Comparison of ENCODE assay signal across 11 cellular contexts in genomic region chr1:160652065-160652641, GRCh38. TPM values are rescaled to one million over a fixed set of nuclear protein-coding genes. Genes with fewer than 3 reads are reported as not detected.
A peak's percentile ranks its signal among the peaks of the same experiment; 100 is the strongest.
DNase-seq lines count a peak whose midpoint lies in the region; ATAC-seq and TF ChIP-seq lines count a peak whose summit lies in the region.
"Not testable (repeated sequence)": the region's sequence is repeated elsewhere in the genome, so short reads cannot be mapped to it uniquely, and the experiment has no call there.
"Had no signal": no experiment of that assay in that cellular context is flagged by ENCODE, and none has a peak within 500 bp of the region (broad histone marks: within the 10 kb centered on the region; RNA-seq: fewer than 3 reads in every experiment).

No MANE protein-coding gene starts in this region.

- H3K27ac ChIP-seq in A673 (ENCODE audit: low read depth, low read length, poor library complexity, severe bottlenecking) (peak overlapping the region; percentile 31), heart right ventricle (peak overlapping the region in 6 of 10 donors; percentile 15 to 51 (median 44))

- POLR2A ChIA-PET in A673 (lab: Charles Lee; ENCODE audit: low non-redundant PET), result not testable (repeated sequence)
- POLR2A ChIA-PET in T-cell (lab: Charles Lee), result interaction anchor here in 1 of 2 donors (0.5 kb wide), 1 partner anchor 391 kb away, joined by 3 read pairs; no protein-coding TSS in a partner anchor

- BruUV-seq in A673 (replicated peaks; lab: Mats Ljungman, UMichigan), result not testable (repeated sequence)

- H3K9me3 Mint-ChIP-seq in T-cell; activated naive CD4-positive, alpha-beta T cell treated with anti-CD3 and anti-CD28 coated beads, Interleukin-2, amount 50 U/mL, for 72 hours; mesothelial cell of epicardium: not testable (repeated sequence)

- H3K4me3 ChIP-seq in A673 (ENCODE audit: low read depth, low read length, poor library complexity, severe bottlenecking); HAP-1; heart right ventricle: not testable (repeated sequence)

- WGBS in heart right ventricle, 2 donors, result 26 to 33% methylated on average over 8 of the region's 8 CpGs

- H3K4me1 ChIP-seq in A673 (ENCODE audit: insufficient read depth, low read length, poor library complexity, severe bottlenecking) (peaks cover 37% of the 10 kb centered on the region), HAP-1 (peaks cover 18% of the 10 kb centered on the region), heart right ventricle (peaks cover 0 to 35% (median 16%) of the 10 kb centered on the region in 9 donors)

- not testable (repeated sequence) for H3K27me3 Mint-ChIP-seq in T-cell; mesothelial cell of epicardium (ENCODE audit: low read depth)

- H3K27me3 ChIP-seq in A673 (replicated peaks; ENCODE audit: insufficient read depth, low read depth, low read length, poor library complexity); HAP-1 (ENCODE audit: low read depth); heart right ventricle: not testable (repeated sequence)

- intact Hi-C loops in A673 (cut with micrococcal nuclease; ENCODE audit: unreplicated experiment); heart right ventricle (cut with DNase I): not testable (repeated sequence)

- DNase-seq in A673 (ENCODE audit: low spot score) (peak; percentile 83), Daoy (ENCODE audit: low read depth) (peak; percentile 34), HAP-1 (ENCODE audit: low spot score in 2 of 2) (peak; percentile 76 to 85), NCI-H2107 treated with DMSO at 0.1 percent for 48 hours (lab: John Stamatoyannopoulos, UW; ENCODE audit: unreplicated experiment) (peak; percentile 62), T-cell (peak in 4 of 34 experiments; percentile 24 to 66 (median 29)), heart right ventricle (peak in 1 of 2 donors; percentile 12)
- not testable (repeated sequence) for DNase-seq in activated naive CD4-positive, alpha-beta T cell treated with anti-CD3 and anti-CD28 coated beads, Interleukin-2, amount 50 U/mL, for 72 hours (ENCODE audit: low spot score in 2 of 2); mesothelial cell of epicardium (ENCODE audit: low spot score in 2 of 2, unreplicated experiment in 2 of 2)

- peak overlapping the region; percentile 86 to 92 for H3K27ac Mint-ChIP-seq in T-cell
- peak overlapping the region; percentile 52 to 78 for H3K27ac Mint-ChIP-seq in activated naive CD4-positive, alpha-beta T cell treated with anti-CD3 and anti-CD28 coated beads, Interleukin-2, amount 50 U/mL, for 72 hours
- H3K27ac Mint-ChIP-seq in mesothelial cell of epicardium, result peak overlapping the region; percentile 75

- in situ Hi-C loops in HAP-1 (cut with MboI; ENCODE audit: low sequenced_read_pairs), result not testable (repeated sequence)

- H3K4me3 Mint-ChIP-seq in T-cell, result peak overlapping the region in 1 of 3 donors; percentile 10
- H3K4me3 Mint-ChIP-seq in mesothelial cell of epicardium, result not testable (repeated sequence)

- not testable (repeated sequence) for H3K9me3 ChIP-seq in A673 (ENCODE audit: low read depth, low read length, poor library complexity, severe bottlenecking); HAP-1; heart right ventricle

- not testable (repeated sequence) for TF ChIP-seq CTCF in A673 (conservative IDR thresholded peaks at IDR 0.05; ENCODE audit: low read depth, low read length); heart right ventricle (IDR thresholded peaks at IDR 0.05); mesothelial cell of epicardium (IDR thresholded peaks at IDR 0.05; ENCODE audit: unreplicated experiment)

- not testable (repeated sequence) for H3K36me3 ChIP-seq in A673 (ENCODE audit: insufficient read depth, low read length, poor library complexity, severe bottlenecking); HAP-1 (replicated peaks); heart right ventricle

- CTCF ChIA-PET in A673 (lab: Charles Lee), result not testable (repeated sequence)
- CTCF ChIA-PET in T-cell (lab: Charles Lee), result interaction anchor here (0.6 to 1.8 kb wide), 5 partner anchors 12 to 103 kb away, joined by 3 to 5 read pairs (median 4); no protein-coding TSS in a partner anchor

- not testable (repeated sequence) for H3K36me3 Mint-ChIP-seq in T-cell, mesothelial cell of epicardium
- peaks cover 19 to 41% of the 10 kb centered on the region in 2 donors for H3K36me3 Mint-ChIP-seq in activated naive CD4-positive, alpha-beta T cell treated with anti-CD3 and anti-CD28 coated beads, Interleukin-2, amount 50 U/mL, for 72 hours

- H3K4me1 Mint-ChIP-seq in T-cell (peaks cover 66 to 82% (median 77%) of the 10 kb centered on the region in 3 donors), mesothelial cell of epicardium (peaks cover 31% of the 10 kb centered on the region)

- ATAC-seq in T-cell (replicated peaks in 1 of 4); activated naive CD4-positive, alpha-beta T cell treated with anti-CD3 and anti-CD28 coated beads, Interleukin-2, amount 50 U/mL, for 72 hours: not testable (repeated sequence)
- ATAC-seq in heart right ventricle, result peak in 1 of 8 donors; percentile 28

RNA-seq across cellular contexts. Expression of gene SLAMF1, which starts 5.3 kb away (rescaled TPM):
- total RNA-seq in A673 (2021) (1.1 and 2.2 TPM in 2 replicates), T-cell (10 to 100 TPM; 19.4 to 38.7 (median 30.7) TPM), heart right ventricle (1 to 10 TPM in 1 of 10 donors, under 1 TPM in 5, not detected in 4; 0.17 to 3.8 (median 0.32) TPM), mesothelial cell of epicardium (not detected in 3 replicates)
- total RNA-seq in Daoy (2014; rRNA removed; shearing (Covaris generic)), result not detected in 2 replicates
- total RNA-seq in activated naive CD4-positive, alpha-beta T cell treated with anti-CD3 and anti-CD28 coated beads, Interleukin-2, amount 50 U/mL, for 72 hours, result 10 to 100 TPM; 84.3 to 96.3 TPM
- under 1 TPM; 0.19 to 0.44 TPM for polyA plus RNA-seq in heart right ventricle
- total RNA-seq: endothelial cell of umbilical vein, PC-9, pulmonary artery endothelial cell had no signal
- polyA plus RNA-seq: endothelial cell of umbilical vein had no signal

RNA-seq across cellular contexts. Expression of gene CD48, which starts 59.5 kb away (rescaled TPM):
- total RNA-seq in A673 (2021) (not detected in 2 replicates), T-cell (100 to 1,000 TPM; 249 to 393 (median 273) TPM), heart right ventricle (10 to 100 TPM in 1 of 10 donors, 1 to 10 TPM in 4, under 1 TPM in 5; 0.40 to 20.9 (median 0.96) TPM), mesothelial cell of epicardium (0.31 to 0.57 TPM (median 0.56 TPM) in 3 replicates)
- total RNA-seq in Daoy (2014; rRNA removed; shearing (Covaris generic)), result not detected in 2 replicates
- total RNA-seq in activated naive CD4-positive, alpha-beta T cell treated with anti-CD3 and anti-CD28 coated beads, Interleukin-2, amount 50 U/mL, for 72 hours, result 100 to 1,000 TPM; 231 to 236 TPM
- polyA plus RNA-seq in heart right ventricle, result 1 to 10 TPM in 1 of 2 donors, under 1 TPM in 1; 0.80 to 1.9 TPM
- total RNA-seq: endothelial cell of umbilical vein, PC-9, pulmonary artery endothelial cell had no signal
- polyA plus RNA-seq: endothelial cell of umbilical vein had no signal

Comparison
In these comparisons a context has a peak if more than half of its experiments do, and no peak if none do; other contexts are left out.
1. RNA of gene CD48, which starts 59.5 kb away (total RNA-seq): 249 to 393 TPM in T-cell and 231 to 236 TPM in activated naive CD4-positive, alpha-beta T cell treated with anti-CD3 and anti-CD28 coated beads, Interleukin-2, amount 50 U/mL, for 72 hours; 0.40 to 20.9 TPM in heart right ventricle, 0.31 to 0.57 TPM in mesothelial cell of epicardium, not detected in A673 and not detected in Daoy; every median in the first group is over 10 times any median in the second.
2. Peak in every context shown above with its lines, with median percentiles within 50 percentile points of each other: H3K27ac Mint-ChIP-seq.